Comparison of ENCODE assay signal across 15 cellular contexts in genomic region chr5:135141303-135142268, GRCh38.
DNase-seq lines count a peak whose midpoint lies in the region; ATAC-seq, FAIRE-seq and TF ChIP-seq lines count a peak whose summit lies in the region.
"Had no signal": no experiment of that assay in that cellular context is flagged by ENCODE, and none has a peak within 500 bp of the region (broad histone marks: within the 10 kb centered on the region; RNA-seq: fewer than 3 reads in every experiment).

No MANE protein-coding gene starts in this region.

- peak; percentile 36 for ATAC-seq in K562
- peak; percentile 40 to 76 (median 63) for ATAC-seq in psoas muscle

- no TSS peak for BruUV-seq in K562 (replicated peaks; lab: Mats Ljungman, UMichigan)

- DNase-seq in Daoy (ENCODE audit: low read depth) (peak; percentile 31), LHCN-M2 (ENCODE audit: low read depth) (peak; percentile 47), K562 (ENCODE audit: extremely low read depth in 1 of 4, low spot score in 3 of 4) (peak in 3 of 4 experiments; percentile 30 to 43 (median 37)), psoas muscle (no peak), T1000 (lab: John Stamatoyannopoulos, UW) (no peak), GM19239 (ENCODE audit: insufficient read length, low spot score) (no peak), iPS-NIHi11 (ENCODE audit: low spot score) (no peak)
- DNase-seq: activated T-cell treated with anti-CD3 and anti-CD28 coated beads for 4 hours; endodermal cell; naive B cell; NCI-H1105 treated with DMSO at 0.1 percent for 48 hours; stimulated activated CD4-positive, alpha-beta T cell treated with anti-CD3 and anti-CD28 coated beads, Interleukin-12 subunit alpha, Interleukin-12 subunit beta, amount 100 ng/mL, for 4 hours; stimulated activated CD8-positive, alpha-beta memory T cell treated with anti-CD3 and anti-CD28 coated beads, Interleukin-4, amount 100 ng/mL, for 48 hours had no signal

- FAIRE-seq in K562 (lab: Jason Lieb, UNC), result no peak
- no peak for FAIRE-seq in GM19239 (lab: Jason Lieb, UNC)
- FAIRE-seq: TTC549 had no signal

- H4K20me1 ChIP-seq in K562 (replicated peaks; ENCODE audit: control insufficient read depth, insufficient read depth, low read length), result no peaks in the 10 kb centered on the region

- 0 out of 2 replicates have a peak overlapping the region, but pooled peaks have one; percentile 5 for H3K4me2 ChIP-seq in K562 (ENCODE audit: insufficient read depth, low read length)

- in situ Hi-C loops in K562 (cut with MboI), result no loop called here

- peak overlapping the region in 1 of 2 experiments; percentile 57; a peak in 1 of 4 replicates for H3K9ac ChIP-seq in K562 (ENCODE audit: insufficient read depth in 1 of 2, low read depth in 2 of 2, low read length in 2 of 2)

- intact Hi-C loops in K562 (cut with micrococcal nuclease), result no loop called here
- intact Hi-C loops in psoas muscle (cut with DNase I), result no loop called here

- TF ChIP-seq CTCF in K562 (IDR thresholded peaks at IDR 0.05 in 2 of 3, conservative IDR thresholded peaks at IDR 0.05 in 1 of 3; ENCODE audit: insufficient read depth in 2 of 3, low read depth in 1 of 3, low read length in 3 of 3) (no peak), psoas muscle (IDR thresholded peaks at IDR 0.05) (no peak)

- H3K9me3 ChIP-seq in K562 (replicated peaks; ENCODE audit: control insufficient read depth, insufficient read depth, low read depth, low read length) (no peaks in the 10 kb centered on the region), psoas muscle (no peaks in the 10 kb centered on the region)
- H3K9me3 ChIP-seq: Peyer's patch had no signal

- H3K27me3 ChIP-seq in K562 (ENCODE audit: control insufficient read depth in 2 of 2, insufficient read depth in 2 of 2, low read length in 2 of 2) (no peaks in the 10 kb centered on the region), psoas muscle (ENCODE audit: insufficient read depth in 3 of 3, low read length in 2 of 3) (no peaks in the 10 kb centered on the region)
- H3K27me3 ChIP-seq: Peyer's patch had no signal

- CTCF ChIA-PET in K562 (lab: Yijun Ruan, JAX; ENCODE audit: low intra/inter-chr PET ratio), result no interaction called here

- H3K27ac ChIP-seq in K562 (ENCODE audit: extremely low read depth, low read depth, low read length) (no peak overlapping the region; the same call in 2 of the 3 replicates), psoas muscle (no peak overlapping the region)

- TF ChIP-seq RAD21 in K562 (CRISPR knock-in tag; conservative IDR thresholded peaks at IDR 0.05 in 1 of 2, IDR thresholded peaks at IDR 0.05 in 1 of 2), result no peak

- H3K4me3 ChIP-seq in K562, result no peak overlapping the region
- no peak overlapping the region for H3K4me3 ChIP-seq in psoas muscle
- H3K4me3 ChIP-seq: Peyer's patch had no signal

- H3K4me1 ChIP-seq in K562 (replicated peaks in 1 of 2; ENCODE audit: control insufficient read depth in 2 of 2, insufficient read depth in 2 of 2, low read length in 2 of 2) (peaks cover 29 to 33% of the 10 kb centered on the region in 2 experiments), psoas muscle (peaks cover 18% of the 10 kb centered on the region)

- peak overlapping the region; percentile 63 for H2AFZ ChIP-seq in K562 (ENCODE audit: low read depth, low read length)

- no peaks in the 10 kb centered on the region for H3K79me2 ChIP-seq in K562 (ENCODE audit: control insufficient read depth, insufficient read depth, low read length)

- H3K36me3 ChIP-seq in K562 (ENCODE audit: control insufficient read depth, insufficient read depth, low read length), result no peaks in the 10 kb centered on the region
- no peaks in the 10 kb centered on the region for H3K36me3 ChIP-seq in psoas muscle (ENCODE audit: insufficient read depth in 1 of 2, low read depth in 1 of 2)
- H3K36me3 ChIP-seq: Peyer's patch had no signal

- no peak for TF ChIP-seq EP300 in K562 (IDR thresholded peaks at IDR 0.05; ENCODE audit: low read length)

- no peaks in the 10 kb centered on the region for H3K9me1 ChIP-seq in K562 (ENCODE audit: control insufficient read depth, insufficient read depth, low read length)

- POLR2A ChIA-PET in K562 (lab: Yijun Ruan, JAX), result no interaction called here

- 51% methylated on average over 13 of the region's 13 CpGs for WGBS in K562 (ENCODE audit: insufficient coverage, low coverage, missing lambda C conversion rate)
- WGBS in psoas muscle, 3 donors, result 82 to 87% (median 86%) methylated on average over 13 of the region's 13 CpGs

- no peak for TF ChIP-seq POLR2A in K562 (conservative IDR thresholded peaks at IDR 0.05)

TF ChIP-seq in K562, 482 proteins besides CTCF, POLR2A, EP300 and RAD21 (continues in another document):
- TF ChIP-seq ZNF512 (tag; IDR thresholded peaks at IDR 0.05) (no peak), NFATC3 (IDR thresholded peaks at IDR 0.05) (no peak), JUND (IDR thresholded peaks at IDR 0.05; ENCODE audit: borderline replicate concordance, low read depth, low read length) (peak; percentile 73), JUND (tag; IDR thresholded peaks at IDR 0.05; ENCODE audit: borderline replicate concordance, low read depth, low read length) (peak; percentile 38; the same call in 2 of the 3 replicates), ZNF586 (CRISPR knock-in tag; conservative IDR thresholded peaks at IDR 0.05) (no peak), NR2C2 (CRISPR knock-in tag; IDR thresholded peaks at IDR 0.05) (no peak), NR2C2 (tag; IDR thresholded peaks at IDR 0.05) (peak; percentile 23; the same call in 1 of the 2 replicates), ZNF212 (CRISPR knock-in tag; IDR thresholded peaks at IDR 0.05) (no peak), ATF7 (IDR thresholded peaks at IDR 0.05) (peak; percentile 89), SREBF1 (IDR thresholded peaks at IDR 0.05; ENCODE audit: borderline replicate concordance, low read depth, low read length) (no peak), SRSF3 (IDR thresholded peaks at IDR 0.05; ENCODE audit: insufficient read depth, low read length) (no peak), ARNT (IDR thresholded peaks at IDR 0.05) (no peak), SMARCA5 (IDR thresholded peaks at IDR 0.05) (no peak), ZNF785 (CRISPR knock-in tag; IDR thresholded peaks at IDR 0.05) (no peak), ZBTB34 (CRISPR knock-in tag; IDR thresholded peaks at IDR 0.05) (no peak), NR2C1 (IDR thresholded peaks at IDR 0.05) (peak; percentile 53), NR2C1 (tag; IDR thresholded peaks at IDR 0.05) (peak; percentile 66), HMG20A (CRISPR knock-in tag; conservative IDR thresholded peaks at IDR 0.05) (no peak), ZBTB1 (CRISPR knock-in tag; IDR thresholded peaks at IDR 0.05; ENCODE audit: borderline replicate concordance, low read depth) (no peak), CHD4 (IDR thresholded peaks at IDR 0.05; ENCODE audit: insufficient read depth, insufficient replicate concordance, low read depth, low read length, poor library complexity, severe bottlenecking) (no peak), FOXK2 (conservative IDR thresholded peaks at IDR 0.05 in 1 of 2, IDR thresholded peaks at IDR 0.05 in 1 of 2; ENCODE audit: low read depth in 2 of 2) (peak in 1 of 2 experiments; percentile 21; a peak in 1 of 4 replicates), ATF3 (IDR thresholded peaks at IDR 0.05) (peak; percentile 91), ATF3 (CRISPR knock-in tag; conservative IDR thresholded peaks at IDR 0.05) (no peak), ZNF347 (CRISPR knock-in tag; IDR thresholded peaks at IDR 0.05; ENCODE audit: low read depth) (no peak), ZKSCAN1 (IDR thresholded peaks at IDR 0.05; ENCODE audit: low read depth, low read length) (no peak), ZNF764 (CRISPR knock-in tag; IDR thresholded peaks at IDR 0.05; ENCODE audit: low read depth) (no peak), ZNF436 (CRISPR knock-in tag; IDR thresholded peaks at IDR 0.05) (no peak), HDAC8 (tag; IDR thresholded peaks at IDR 0.05) (no peak), FOXA1 (IDR thresholded peaks at IDR 0.05; ENCODE audit: borderline replicate concordance) (no peak)

Comparison
In these comparisons a context has a peak if more than half of its experiments do, and no peak if none do; other contexts are left out.
1. DNase-seq: peak in Daoy (single experiment), LHCN-M2 (single experiment) and K562 (3 of 4); none in psoas muscle (0 of 2), T1000 (single experiment), GM19239 (single experiment) and iPS-NIHi11 (single experiment).